ENCODE assay signal across 1 cellular context in the genomic region with DNA sequence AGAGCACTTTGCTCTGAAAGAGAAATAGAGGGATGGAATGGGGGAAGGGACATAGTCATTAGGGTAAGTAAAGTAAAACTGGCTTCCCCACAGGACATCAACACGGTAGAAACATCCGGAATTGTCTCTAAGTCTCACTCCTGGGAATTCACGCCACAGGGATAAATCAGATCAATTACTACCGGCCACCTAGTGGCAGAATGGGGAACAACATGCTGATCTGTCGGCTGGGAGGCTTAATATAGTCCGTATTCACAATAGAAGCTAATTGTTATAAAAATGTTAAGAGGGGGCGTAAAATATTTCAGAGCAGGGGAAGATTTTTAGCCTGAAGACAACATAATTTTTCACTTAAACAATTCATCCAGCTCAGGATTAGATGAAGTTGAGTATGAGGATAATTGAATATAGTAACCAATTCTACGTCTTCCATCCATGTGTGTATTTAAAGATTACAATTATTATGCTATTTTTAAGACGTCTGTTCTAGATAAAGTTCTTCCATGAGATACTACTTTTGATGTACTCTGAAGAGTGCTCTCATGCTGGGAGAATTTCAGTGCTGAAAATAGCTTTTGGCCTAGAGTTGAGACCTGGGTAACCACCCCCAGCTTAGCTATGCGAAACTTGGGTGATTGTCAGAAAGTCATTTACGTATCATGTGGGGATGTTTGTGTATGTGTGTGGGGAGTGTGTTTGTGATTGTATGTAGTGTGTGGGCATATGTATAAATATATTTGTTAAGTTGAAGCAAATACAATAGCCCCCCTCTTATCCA.
A peak's percentile ranks its signal among the peaks of the same experiment; 100 is the strongest.
TF ChIP-seq lines count a peak whose summit lies in the region.

No MANE protein-coding gene starts in this region.

TF ChIP-seq in HepG2, 621 proteins besides CTCF, POLR2A, EP300 and RAD21 (continued from another document):
- TF ChIP-seq MATR3 (CRISPR knock-in tag; IDR thresholded peaks at IDR 0.05) (no peak), ISL2 (CRISPR knock-in tag; IDR thresholded peaks at IDR 0.05) (no peak), MIXL1 (CRISPR knock-in tag; IDR thresholded peaks at IDR 0.05) (peak; percentile 64; the same call in 1 of the 2 replicates), BHLHE40 (IDR thresholded peaks at IDR 0.05; ENCODE audit: low read length) (no peak), FOSL1 (CRISPR knock-in tag; IDR thresholded peaks at IDR 0.05; ENCODE audit: borderline replicate concordance) (no peak), ZNF136 (CRISPR knock-in tag; IDR thresholded peaks at IDR 0.05; ENCODE audit: low read depth) (no peak), ZNF121 (CRISPR knock-in tag; IDR thresholded peaks at IDR 0.05) (no peak), HMG20B (CRISPR knock-in tag; conservative IDR thresholded peaks at IDR 0.05) (no peak), ZNF839 (CRISPR knock-in tag; IDR thresholded peaks at IDR 0.05; ENCODE audit: borderline replicate concordance) (no peak), ZBTB38 (CRISPR knock-in tag; IDR thresholded peaks at IDR 0.05) (no peak), ZSCAN22 (CRISPR knock-in tag; IDR thresholded peaks at IDR 0.05) (no peak), ZFP82 (CRISPR knock-in tag; IDR thresholded peaks at IDR 0.05; ENCODE audit: borderline replicate concordance) (no peak), ARID2 (CRISPR knock-in tag; IDR thresholded peaks at IDR 0.05; ENCODE audit: borderline replicate concordance) (no peak), STAG1 (CRISPR knock-in tag; IDR thresholded peaks at IDR 0.05) (peak; percentile 40; the same call in 1 of the 2 replicates), SMC3 (IDR thresholded peaks at IDR 0.05; ENCODE audit: low read length) (0 out of 2 replicates have a peak, but pooled peaks have one; percentile 25)
- TF ChIP-seq, protein P1, sequence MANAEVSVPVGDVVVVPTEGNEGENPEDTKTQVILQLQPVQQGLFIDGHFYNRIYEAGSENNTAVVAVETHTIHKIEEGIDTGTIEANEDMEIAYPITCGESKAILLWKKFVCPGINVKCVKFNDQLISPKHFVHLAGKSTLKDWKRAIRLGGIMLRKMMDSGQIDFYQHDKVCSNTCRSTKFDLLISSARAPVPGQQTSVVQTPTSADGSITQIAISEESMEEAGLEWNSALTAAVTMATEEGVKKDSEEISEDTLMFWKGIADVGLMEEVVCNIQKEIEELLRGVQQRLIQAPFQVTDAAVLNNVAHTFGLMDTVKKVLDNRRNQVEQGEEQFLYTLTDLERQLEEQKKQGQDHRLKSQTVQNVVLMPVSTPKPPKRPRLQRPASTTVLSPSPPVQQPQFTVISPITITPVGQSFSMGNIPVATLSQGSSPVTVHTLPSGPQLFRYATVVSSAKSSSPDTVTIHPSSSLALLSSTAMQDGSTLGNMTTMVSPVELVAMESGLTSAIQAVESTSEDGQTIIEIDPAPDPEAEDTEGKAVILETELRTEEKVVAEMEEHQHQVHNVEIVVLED (CRISPR knock-in tag; IDR thresholded peaks at IDR 0.05; ENCODE audit: borderline replicate concordance), result no peak
- TF ChIP-seq, protein P2, sequence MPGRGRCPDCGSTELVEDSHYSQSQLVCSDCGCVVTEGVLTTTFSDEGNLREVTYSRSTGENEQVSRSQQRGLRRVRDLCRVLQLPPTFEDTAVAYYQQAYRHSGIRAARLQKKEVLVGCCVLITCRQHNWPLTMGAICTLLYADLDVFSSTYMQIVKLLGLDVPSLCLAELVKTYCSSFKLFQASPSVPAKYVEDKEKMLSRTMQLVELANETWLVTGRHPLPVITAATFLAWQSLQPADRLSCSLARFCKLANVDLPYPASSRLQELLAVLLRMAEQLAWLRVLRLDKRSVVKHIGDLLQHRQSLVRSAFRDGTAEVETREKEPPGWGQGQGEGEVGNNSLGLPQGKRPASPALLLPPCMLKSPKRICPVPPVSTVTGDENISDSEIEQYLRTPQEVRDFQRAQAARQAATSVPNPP (CRISPR knock-in tag; IDR thresholded peaks at IDR 0.05), result no peak
- TF ChIP-seq, protein P3, sequence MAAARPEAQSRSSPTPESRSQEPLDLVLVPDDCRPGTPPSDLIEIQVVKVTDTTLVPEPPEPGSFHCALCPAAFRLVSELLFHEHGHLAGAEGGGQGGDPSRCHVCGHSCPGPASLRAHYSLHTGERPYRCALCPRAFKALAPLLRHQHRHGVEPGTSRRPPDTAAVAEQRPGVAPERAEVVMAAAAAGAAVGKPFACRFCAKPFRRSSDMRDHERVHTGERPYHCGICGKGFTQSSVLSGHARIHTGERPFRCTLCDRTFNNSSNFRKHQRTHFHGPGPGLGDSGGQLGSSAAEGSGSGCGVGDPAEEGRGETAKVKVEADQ (CRISPR knock-in tag; IDR thresholded peaks at IDR 0.05; ENCODE audit: borderline replicate concordance), result no peak
- TF ChIP-seq, protein P4, sequence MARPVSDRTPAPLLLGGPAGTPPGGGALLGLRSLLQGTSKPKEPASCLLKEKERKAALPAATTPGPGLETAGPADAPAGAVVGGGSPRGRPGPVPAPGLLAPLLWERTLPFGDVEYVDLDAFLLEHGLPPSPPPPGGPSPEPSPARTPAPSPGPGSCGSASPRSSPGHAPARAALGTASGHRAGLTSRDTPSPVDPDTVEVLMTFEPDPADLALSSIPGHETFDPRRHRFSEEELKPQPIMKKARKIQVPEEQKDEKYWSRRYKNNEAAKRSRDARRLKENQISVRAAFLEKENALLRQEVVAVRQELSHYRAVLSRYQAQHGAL (CRISPR knock-in tag; IDR thresholded peaks at IDR 0.05; ENCODE audit: not compliant biosample characterization), result no peak
- TF ChIP-seq, protein P5, sequence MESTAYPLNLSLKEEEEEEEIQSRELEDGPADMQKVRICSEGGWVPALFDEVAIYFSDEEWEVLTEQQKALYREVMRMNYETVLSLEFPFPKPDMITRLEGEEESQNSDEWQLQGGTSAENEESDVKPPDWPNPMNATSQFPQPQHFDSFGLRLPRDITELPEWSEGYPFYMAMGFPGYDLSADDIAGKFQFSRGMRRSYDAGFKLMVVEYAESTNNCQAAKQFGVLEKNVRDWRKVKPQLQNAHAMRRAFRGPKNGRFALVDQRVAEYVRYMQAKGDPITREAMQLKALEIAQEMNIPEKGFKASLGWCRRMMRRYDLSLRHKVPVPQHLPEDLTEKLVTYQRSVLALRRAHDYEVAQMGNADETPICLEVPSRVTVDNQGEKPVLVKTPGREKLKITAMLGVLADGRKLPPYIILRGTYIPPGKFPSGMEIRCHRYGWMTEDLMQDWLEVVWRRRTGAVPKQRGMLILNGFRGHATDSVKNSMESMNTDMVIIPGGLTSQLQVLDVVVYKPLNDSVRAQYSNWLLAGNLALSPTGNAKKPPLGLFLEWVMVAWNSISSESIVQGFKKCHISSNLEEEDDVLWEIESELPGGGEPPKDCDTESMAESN (CRISPR knock-in tag; conservative IDR thresholded peaks at IDR 0.05), result no peak
- TF ChIP-seq, protein P6, sequence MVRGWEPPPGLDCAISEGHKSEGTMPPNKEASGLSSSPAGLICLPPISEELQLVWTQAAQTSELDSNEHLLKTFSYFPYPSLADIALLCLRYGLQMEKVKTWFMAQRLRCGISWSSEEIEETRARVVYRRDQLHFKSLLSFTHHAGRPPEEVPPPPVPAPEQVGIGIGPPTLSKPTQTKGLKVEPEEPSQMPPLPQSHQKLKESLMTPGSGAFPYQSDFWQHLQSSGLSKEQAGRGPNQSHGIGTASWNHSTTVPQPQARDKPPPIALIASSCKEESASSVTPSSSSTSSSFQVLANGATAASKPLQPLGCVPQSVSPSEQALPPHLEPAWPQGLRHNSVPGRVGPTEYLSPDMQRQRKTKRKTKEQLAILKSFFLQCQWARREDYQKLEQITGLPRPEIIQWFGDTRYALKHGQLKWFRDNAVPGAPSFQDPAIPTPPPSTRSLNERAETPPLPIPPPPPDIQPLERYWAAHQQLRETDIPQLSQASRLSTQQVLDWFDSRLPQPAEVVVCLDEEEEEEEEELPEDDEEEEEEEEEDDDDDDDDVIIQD (CRISPR knock-in tag; IDR thresholded peaks at IDR 0.05; ENCODE audit: low read depth), result no peak
